Comparison of ENCODE assay signal across 23 cellular contexts in genomic region chr20:61306935-61307475, GRCh38. TPM values are rescaled to one million over a fixed set of nuclear protein-coding genes. Genes with fewer than 3 reads are reported as not detected.
"Had no signal": no experiment of that assay in that cellular context is flagged by ENCODE, and none has a peak within 500 bp of the region (broad histone marks: within the 10 kb centered on the region; RNA-seq: fewer than 3 reads in every experiment).

No MANE protein-coding gene starts in this region.

- H3K36me3 ChIP-seq: breast epithelium, spleen, thoracic aorta, upper lobe of left lung had no signal

- H3K9me3 ChIP-seq: breast epithelium, mucosa of descending colon, thoracic aorta, upper lobe of left lung had no signal

- H3K27ac ChIP-seq: breast epithelium, thoracic aorta, upper lobe of left lung had no signal

- DNase-seq: activated naive CD4-positive, alpha-beta T cell treated with Interleukin-2 at 50 U/mL for 16 hours; activated naive CD8-positive, alpha-beta T cell treated with anti-CD3 and anti-CD28 coated beads for 36 hours; activated T-cell treated with anti-CD3 and anti-CD28 coated beads, Interleukin-2, amount 50 U/mL, for 24 hours; cerebellar nuclear complex; cortex of kidney; erythroblast; foreskin melanocyte; hippocampal formation; mesenchymal stem cell; mucosa of descending colon; naive B cell; retina; stimulated activated CD4-positive, alpha-beta T cell treated with anti-CD3 and anti-CD28 coated beads, Interleukin-4, amount 100 ng/mL, for 24 hours; stimulated activated naive CD4-positive, alpha-beta T cell treated with Interleukin-2 at 50 U/mL for 16 hours; T-helper 9 cell; upper lobe of left lung had no signal

- ATAC-seq: activated T-helper 17 cell treated with anti-CD3 and anti-CD28 coated beads, Interleukin-2, amount 50 U/mL, for 72 hours; mucosa of descending colon had no signal

- H3K27me3 ChIP-seq: breast epithelium, spleen, upper lobe of left lung had no signal

- H3K4me1 ChIP-seq: breast epithelium, upper lobe of left lung had no signal

- H3K4me3 ChIP-seq: breast epithelium, mucosa of descending colon, spleen, thoracic aorta, upper lobe of left lung had no signal

- FAIRE-seq: astrocyte, islet of Langerhans had no signal

RNA-seq across cellular contexts. Expression of gene CDH4, which starts 54.9 kb away (rescaled TPM):
- total RNA-seq: T-helper 1 cell treated with Interleukin-12 subunit alpha and Interleukin-12 subunit beta and Interleukin-4 antibody, amounts not matched to agents 30 ng/mL and 1 ng/mL, for 36 hours; thoracic aorta had no signal
